In the genomic region with DNA sequence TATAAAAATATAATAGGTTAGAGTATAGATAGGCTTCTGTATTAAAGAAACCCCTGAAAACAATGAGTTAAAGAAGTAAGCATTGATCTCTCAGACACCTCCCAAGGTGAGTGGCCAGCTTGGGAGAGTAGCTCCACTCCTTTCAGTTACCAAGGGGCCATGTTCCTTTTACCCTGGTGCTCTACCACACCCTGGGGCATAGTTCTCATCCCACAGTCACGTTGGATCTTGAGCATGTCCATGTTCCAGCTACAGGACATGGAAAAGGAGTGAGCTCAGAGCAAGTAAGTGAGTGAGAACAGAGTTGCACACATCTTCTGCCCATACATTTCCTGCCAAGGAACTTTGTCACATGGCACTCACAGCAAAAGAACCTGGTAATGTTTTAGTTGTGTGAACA, we compare ENCODE assay signal across 1 cellular context.
TF ChIP-seq lines count a peak whose summit lies in the region.

No MANE protein-coding gene starts in this region.

TF ChIP-seq in IMR-90, 13 proteins besides CTCF, POLR2A, EP300 and RAD21 (continued from another document):
- TF ChIP-seq, protein P1, sequence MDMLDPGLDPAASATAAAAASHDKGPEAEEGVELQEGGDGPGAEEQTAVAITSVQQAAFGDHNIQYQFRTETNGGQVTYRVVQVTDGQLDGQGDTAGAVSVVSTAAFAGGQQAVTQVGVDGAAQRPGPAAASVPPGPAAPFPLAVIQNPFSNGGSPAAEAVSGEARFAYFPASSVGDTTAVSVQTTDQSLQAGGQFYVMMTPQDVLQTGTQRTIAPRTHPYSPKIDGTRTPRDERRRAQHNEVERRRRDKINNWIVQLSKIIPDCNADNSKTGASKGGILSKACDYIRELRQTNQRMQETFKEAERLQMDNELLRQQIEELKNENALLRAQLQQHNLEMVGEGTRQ (IDR thresholded peaks at IDR 0.05; ENCODE audit: low read depth, low read length), result no peak
